ENCODE assay signal across 33 cellular contexts in the genomic region with DNA sequence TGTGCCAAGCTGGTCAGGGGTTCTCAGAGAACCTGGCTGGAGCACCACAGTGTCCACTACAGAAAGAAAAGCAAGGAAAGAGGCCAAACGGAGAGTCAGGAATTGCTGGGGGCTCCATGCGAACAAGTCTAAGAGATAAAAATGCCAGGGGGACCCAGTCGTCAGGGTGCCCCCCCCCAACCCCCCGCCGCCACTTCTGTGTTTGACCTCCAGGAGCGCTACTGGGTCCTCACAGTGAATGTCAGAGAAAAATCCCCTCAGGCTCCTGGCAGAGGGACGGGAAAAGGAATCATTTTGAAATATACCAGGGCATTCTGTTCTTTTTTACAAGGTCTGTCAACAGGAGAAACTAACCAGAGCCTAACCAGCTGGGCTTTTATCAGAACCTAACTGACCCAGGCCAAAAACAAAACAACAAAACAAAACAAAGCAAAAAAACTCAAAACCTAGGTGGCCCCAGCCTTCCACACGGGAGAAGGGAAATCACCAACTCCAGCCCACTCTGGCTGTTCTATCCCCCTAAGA. TPM values are rescaled to one million over a fixed set of nuclear protein-coding genes. Genes with fewer than 3 reads are reported as not detected.
DNase-seq lines count a peak whose midpoint lies in the region; ATAC-seq and TF ChIP-seq lines count a peak whose summit lies in the region.
"Had no signal": no experiment of that assay in that cellular context is flagged by ENCODE, and none has a peak within 500 bp of the region (broad histone marks: within the 10 kb centered on the region; RNA-seq: fewer than 3 reads in every experiment).

No MANE protein-coding gene starts in this region.

- H4K20me1 ChIP-seq in SK-N-SH (ENCODE audit: insufficient read depth), result no peaks in the 10 kb centered on the region

- POLR2A ChIA-PET in SK-N-SH (lab: Yijun Ruan, JAX) (no interaction called here), WTC11 (lab: Charles Lee) (no interaction called here)

- H3K79me2 ChIP-seq in SK-N-SH (ENCODE audit: insufficient read depth), result no peaks in the 10 kb centered on the region

- ATAC-seq in SK-N-SH treated with all-trans-retinoic acid at 6 μM for 48 hours (no peak), WTC11 (no peak)
- ATAC-seq: body of pancreas had no signal

- CTCF ChIA-PET in SK-N-SH (lab: Yijun Ruan, JAX) (interaction anchor here (1.4 kb wide), 1 partner anchor 10 kb away, joined by 3 read pairs; no protein-coding TSS in a partner anchor), WTC11 (lab: Charles Lee) (interaction anchor here (1.4 kb wide), 1 partner anchor 8 kb away, joined by 4 read pairs; no protein-coding TSS in a partner anchor)

- no peaks in the 10 kb centered on the region; the same call in 1 of the 2 replicates for H3K4me1 Mint-ChIP-seq in WTC11
- H3K4me1 Mint-ChIP-seq: activated CD4-positive, alpha-beta memory T cell treated with anti-CD3 and anti-CD28 coated beads, Interleukin-2, amount 10 ng/mL, durations not matched to agents 7 days and 5 days; CD4-positive, CD25-positive, alpha-beta regulatory T cell had no signal

- H3K9me3 Mint-ChIP-seq in WTC11, result no peaks in the 10 kb centered on the region
- H3K9me3 Mint-ChIP-seq: activated CD4-positive, alpha-beta memory T cell treated with anti-CD3 and anti-CD28 coated beads, Interleukin-2, amount 10 ng/mL, durations not matched to agents 7 days and 5 days; activated T-helper 1 cell treated with anti-CD3 and anti-CD28 coated beads, Interleukin-12 subunit alpha, Interleukin-12 subunit beta, Interleukin-2, Interleukin-4 antibody, amounts not matched to agents 30 ng/mL and 10 ng/mL and 1 ng/mL, durations not matched to agents 14 hours and 24 hours and 36 hours; T-helper 1 cell treated with Interleukin-12 subunit alpha and Interleukin-12 subunit beta and Interleukin-4 antibody, amounts not matched to agents 30 μg/mL and 1 μg/mL, for 36 hours had no signal

- H3K4me2 ChIP-seq in SK-N-SH, result no peak overlapping the region

- H2AFZ ChIP-seq in SK-N-SH (ENCODE audit: low read depth), result no peak overlapping the region

- H3K9me2 ChIP-seq in SK-N-SH, result no peaks in the 10 kb centered on the region

- no peaks in the 10 kb centered on the region for H3K36me3 Mint-ChIP-seq in WTC11
- H3K36me3 Mint-ChIP-seq: CD4-positive, CD25-positive, alpha-beta regulatory T cell had no signal

- no peak overlapping the region for H3K27ac ChIP-seq in SK-N-SH (ENCODE audit: low read depth in 2 of 2, low read length in 1 of 2)
- H3K27ac ChIP-seq: adrenal gland, body of pancreas, epithelial cell of prostate, left ventricle myocardium inferior, SK-N-MC had no signal

- no peak overlapping the region for H3K27ac Mint-ChIP-seq in WTC11
- H3K27ac Mint-ChIP-seq: activated CD4-positive, alpha-beta memory T cell treated with anti-CD3 and anti-CD28 coated beads, Interleukin-2, amount 10 ng/mL, durations not matched to agents 7 days and 5 days; activated T-helper 1 cell treated with anti-CD3 and anti-CD28 coated beads, Interleukin-12 subunit alpha, Interleukin-12 subunit beta, Interleukin-2, Interleukin-4 antibody, amounts not matched to agents 30 ng/mL and 10 ng/mL and 1 ng/mL, durations not matched to agents 14 hours and 24 hours and 36 hours; CD4-positive, CD25-positive, alpha-beta regulatory T cell; T-helper 1 cell treated with Interleukin-12 subunit alpha and Interleukin-12 subunit beta and Interleukin-4 antibody, amounts not matched to agents 30 μg/mL and 1 μg/mL, for 36 hours had no signal

- peaks cover 5% of the 10 kb centered on the region; the same call in 1 of the 2 replicates for H3K27me3 Mint-ChIP-seq in WTC11 (ENCODE audit: low read depth)

- no peak for TF ChIP-seq RAD21 in SK-N-SH (IDR thresholded peaks at IDR 0.05; ENCODE audit: low read length)

- H3K27me3 ChIP-seq in SK-N-SH (ENCODE audit: insufficient read depth) (no peaks in the 10 kb centered on the region; the same call in 1 of the 2 replicates), MG63 (peaks cover 9% of the 10 kb centered on the region; the same call in 1 of the 2 replicates)
- H3K27me3 ChIP-seq: adrenal gland, body of pancreas had no signal

- 71% methylated on average over 4 of the region's 8 CpGs for WGBS in SK-N-SH (ENCODE audit: low lambda C conversion rate)

- H3K36me3 ChIP-seq in SK-N-SH (replicated peaks in 1 of 2; ENCODE audit: control insufficient read depth in 1 of 2, insufficient read depth in 2 of 2, low read length in 1 of 2) (no peaks in the 10 kb centered on the region), MG63 (no peaks in the 10 kb centered on the region)
- H3K36me3 ChIP-seq: adrenal gland, left ventricle myocardium inferior, transverse colon had no signal

- no peak overlapping the region for H3K9ac ChIP-seq in SK-N-SH

- peak; percentile 53 for DNase-seq in SK-N-SH
- DNase-seq in WTC11 (ENCODE audit: low spot score), result no peak
- peak; percentile 37 for DNase-seq in iPS-NIHi11 (ENCODE audit: low spot score)
- no peak for DNase-seq in MG63
- no peak for DNase-seq in cerebellum (ENCODE audit: low spot score)
- no peak for DNase-seq in dedifferentiated amniotic fluid mesenchymal stem cell (ENCODE audit: extremely low spot score)
- DNase-seq in mesenteric fat pad (ENCODE audit: low spot score), result no peak
- DNase-seq: 8988T; activated CD4-positive, alpha-beta memory T cell treated with anti-CD3 and anti-CD28 coated beads, Interleukin-2, amount 10 ng/mL, durations not matched to agents 7 days and 5 days; activated CD4-positive, alpha-beta T cell treated with anti-CD3 and anti-CD28 coated beads for 1 hour; activated CD8-positive, alpha-beta memory T cell treated with anti-CD3 and anti-CD28 coated beads, Interleukin-2, amount 50 U/mL, for 48 hours; activated naive CD4-positive, alpha-beta T cell treated with Interleukin-2 at 50 U/mL for 16 hours; adrenal gland; body of pancreas; CD4-positive, CD25-positive, alpha-beta regulatory T cell; cerebellar nuclear complex; DMS 273 treated with DMSO at 0.1 percent for 48 hours; effector CD4-positive, alpha-beta T cell; EL; GOT3; KG1; left ventricle myocardium inferior; mesenchymal stem cell; NCI-H2029; NCI-H524; stimulated activated CD4-positive, alpha-beta T cell treated with anti-CD3 and anti-CD28 coated beads, Interleukin-4, amount 100 ng/mL, for 1 hour; transverse colon had no signal

- H3K4me3 ChIP-seq in SK-N-SH (ENCODE audit: low read depth in 2 of 2, low read length in 1 of 2), result no peak overlapping the region
- H3K4me3 ChIP-seq in MG63, result no peak overlapping the region
- H3K4me3 ChIP-seq: adrenal gland, body of pancreas, left ventricle myocardium inferior, SK-N-MC, transverse colon had no signal

- no peaks in the 10 kb centered on the region for H3K9me3 ChIP-seq in SK-N-SH
- no peaks in the 10 kb centered on the region for H3K9me3 ChIP-seq in MG63
- H3K9me3 ChIP-seq: adrenal gland, body of pancreas, transverse colon had no signal

- TF ChIP-seq EP300 in SK-N-SH (IDR thresholded peaks at IDR 0.05; ENCODE audit: borderline replicate concordance in 1 of 2, low read depth in 1 of 2, low read length in 1 of 2), result no peak

- H3K4me1 ChIP-seq in SK-N-SH (ENCODE audit: control insufficient read depth in 1 of 2, insufficient read depth in 2 of 2, low read depth in 1 of 2, low read length in 1 of 2), result no peaks in the 10 kb centered on the region
- H3K4me1 ChIP-seq: adrenal gland, body of pancreas, left ventricle myocardium inferior, transverse colon had no signal

- no peak for TF ChIP-seq CTCF in SK-N-SH (IDR thresholded peaks at IDR 0.05)
- peak; percentile 29; the same call in 1 of the 2 replicates for TF ChIP-seq CTCF in WTC11 (IDR thresholded peaks at IDR 0.05)

- no peak overlapping the region for H3K4me3 Mint-ChIP-seq in WTC11
- H3K4me3 Mint-ChIP-seq: activated CD4-positive, alpha-beta memory T cell treated with anti-CD3 and anti-CD28 coated beads, Interleukin-2, amount 10 ng/mL, durations not matched to agents 7 days and 5 days; activated T-helper 1 cell treated with anti-CD3 and anti-CD28 coated beads, Interleukin-12 subunit alpha, Interleukin-12 subunit beta, Interleukin-2, Interleukin-4 antibody, amounts not matched to agents 30 ng/mL and 10 ng/mL and 1 ng/mL, durations not matched to agents 14 hours and 24 hours and 36 hours; CD4-positive, CD25-positive, alpha-beta regulatory T cell; T-helper 1 cell treated with Interleukin-12 subunit alpha and Interleukin-12 subunit beta and Interleukin-4 antibody, amounts not matched to agents 30 μg/mL and 1 μg/mL, for 36 hours had no signal

- H3F3A ChIP-seq in SK-N-SH (replicated peaks; ENCODE audit: insufficient read depth), result no peaks in the 10 kb centered on the region

TF ChIP-seq in SK-N-SH, 30 proteins besides CTCF, POLR2A, EP300 and RAD21 (continues in another document):
- TF ChIP-seq GATA2 (CRISPR knock-in tag; IDR thresholded peaks at IDR 0.05), result no peak
- no peak for TF ChIP-seq EZH2phosphoT487 (IDR thresholded peaks at IDR 0.05; ENCODE audit: borderline replicate concordance, low read depth)
- no peak for TF ChIP-seq ELF1 (IDR thresholded peaks at IDR 0.05)

TF ChIP-seq in SK-N-SH treated with all-trans-retinoic acid at 6 μM for 48 hours, 23 proteins besides CTCF, POLR2A, EP300 and RAD21 (continues in another document):
- no peak for TF ChIP-seq OSR1 (CRISPR knock-in tag; IDR thresholded peaks at IDR 0.05)

TF ChIP-seq in WTC11, 78 proteins besides CTCF, POLR2A, EP300 and RAD21 (continues in another document):
- TF ChIP-seq ZBTB21 (CRISPR knock-in tag; IDR thresholded peaks at IDR 0.05; ENCODE audit: borderline replicate concordance), result no peak
- TF ChIP-seq EMX1 (CRISPR knock-in tag; IDR thresholded peaks at IDR 0.05), result no peak
- no peak for TF ChIP-seq HMGA2 (CRISPR knock-in tag; IDR thresholded peaks at IDR 0.05)
- no peak for TF ChIP-seq ZNF423 (CRISPR knock-in tag; IDR thresholded peaks at IDR 0.05)
- TF ChIP-seq GABPB1 (CRISPR knock-in tag; IDR thresholded peaks at IDR 0.05), result no peak

RNA-seq across cellular contexts. Expression of gene NELFCD, which starts 17.9 kb away (rescaled TPM):
- 90.0 and 94.8 TPM in 2 replicates for polyA plus RNA-seq in SK-N-SH (2012; rRNA removed)
- 73.2 and 84.8 TPM in 2 replicates for polyA plus RNA-seq in SK-N-SH (2012; cell fraction: cytosol; rRNA removed)
- 233 and 267 TPM in 2 replicates for polyA plus RNA-seq in SK-N-SH (2012; cell fraction: nucleus; rRNA removed)
- total RNA-seq in WTC11 (2021) (53.0 to 66.9 TPM (median 57.6 TPM) in 3 replicates), cerebellum (52.6 TPM), mesenteric fat pad (43.9 TPM)
- 72.4 and 80.7 TPM in 2 replicates for total RNA-seq in MG63 (2014; rRNA removed; shearing (Covaris generic); ENCODE audit: low replicate concordance)

RNA-seq across cellular contexts. Expression of gene CTSZ, which starts 43.9 kb away (rescaled TPM):
- 0.03 and 0.05 TPM in 2 replicates for polyA plus RNA-seq in SK-N-SH (2012; rRNA removed)
- polyA plus RNA-seq in SK-N-SH (2012; cell fraction: cytosol; rRNA removed), result 0.03 and 0.09 TPM in 2 replicates
- polyA plus RNA-seq in SK-N-SH (2012; cell fraction: nucleus; rRNA removed), result not detected in 2 replicates
- total RNA-seq in WTC11 (2021) (26.3 to 36.2 TPM (median 32.4 TPM) in 3 replicates), cerebellum (14.1 TPM), mesenteric fat pad (277 TPM)
- total RNA-seq in MG63 (2014; rRNA removed; shearing (Covaris generic); ENCODE audit: low replicate concordance), result 445 and 487 TPM in 2 replicates

RNA-seq across cellular contexts. Expression of gene TUBB1, which starts 56.1 kb away (rescaled TPM):
- 0.02 TPM in 1 of 2 replicates, not detected in the other for polyA plus RNA-seq in SK-N-SH (2012; rRNA removed)
- not detected in 2 replicates for polyA plus RNA-seq in SK-N-SH (2012; cell fraction: cytosol; rRNA removed)
- polyA plus RNA-seq in SK-N-SH (2012; cell fraction: nucleus; rRNA removed), result 0.01 TPM in 1 of 2 replicates, not detected in the other
- total RNA-seq in WTC11 (2021), result not detected in 3 replicates
- total RNA-seq in MG63 (2014; rRNA removed; shearing (Covaris generic); ENCODE audit: low replicate concordance), result not detected in 2 replicates
- 1.2 TPM for total RNA-seq in cerebellum
- total RNA-seq in mesenteric fat pad, result 0.51 TPM
- total RNA-seq: activated CD4-positive, alpha-beta memory T cell treated with anti-CD3 and anti-CD28 coated beads, Interleukin-2, amount 10 ng/mL, durations not matched to agents 7 days and 5 days; activated T-helper 1 cell treated with anti-CD3 and anti-CD28 coated beads, Interleukin-12 subunit alpha, Interleukin-12 subunit beta, Interleukin-2, Interleukin-4 antibody, amounts not matched to agents 30 ng/mL and 10 ng/mL and 1 ng/mL, durations not matched to agents 14 hours and 24 hours and 36 hours; body of pancreas; myocyte; transverse colon had no signal

Comparison
In these comparisons a context has a peak if more than half of its experiments do, and no peak if none do; other contexts are left out.
1. DNase-seq: peak in SK-N-SH (single experiment) and iPS-NIHi11 (single experiment); none in WTC11 (single experiment), MG63 (single experiment), cerebellum (single experiment), dedifferentiated amniotic fluid mesenchymal stem cell (single experiment) and mesenteric fat pad (single experiment).
2. Of the 6 proteins assayed by ChIP-seq in both WTC11 and SK-N-SH: peak only in WTC11: CTCF; only in SK-N-SH: none; in both: none; in neither: 5.